Comparison of ENCODE assay signal across 8 cellular contexts in genomic region chr11:73982595-73982989, GRCh38. TPM values are rescaled to one million over a fixed set of nuclear protein-coding genes. Genes with fewer than 3 reads are reported as not detected.
DNase-seq lines count a peak whose midpoint lies in the region; ATAC-seq and TF ChIP-seq lines count a peak whose summit lies in the region.

Gene UCP2 (minus strand): TSS chr11:73982843. CDS start chr11:73978378, 4,465 bp downstream.

- 10% methylated on average over 43 of the region's 43 CpGs for WGBS in liver

- intact Hi-C loops in dendritic cell treated with granulocyte-macrophage colony-stimulating factor and Interleukin-4, amounts not matched to agents 40 ng/mL and 50 ng/mL, for 4 days (cut with micrococcal nuclease), result loop anchor here (5.0 kb wide), 1 partner anchor 190 kb away; the partner anchor contains the start of genes C2CD3 and PPME1

- no peaks in the 10 kb centered on the region for H3K27me3 ChIP-seq in liver (ENCODE audit: control insufficient read depth in 4 of 4, insufficient read depth in 4 of 4, low read length in 3 of 4)

- peaks cover 0 to under 1% (median 0%) of the 10 kb centered on the region in 4 donors for H3K36me3 ChIP-seq in liver (ENCODE audit: control insufficient read depth in 4 of 4, insufficient read depth in 3 of 4, low read depth in 1 of 4, low read length in 3 of 4)

- peaks cover 3 to 8% (median 5%) of the 10 kb centered on the region in 4 donors for H3K4me1 ChIP-seq in liver (ENCODE audit: control insufficient read depth in 4 of 4, insufficient read depth in 4 of 4, low read length in 3 of 4)

- peaks cover 54% of the 10 kb centered on the region for H3K4me1 Mint-ChIP-seq in dendritic cell treated with granulocyte-macrophage colony-stimulating factor and Interleukin-4, amounts not matched to agents 40 ng/mL and 50 ng/mL, for 4 days (ENCODE audit: low read depth)

- no peak for TF ChIP-seq RAD21 in liver (IDR thresholded peaks at IDR 0.05)

- peaks cover 57% of the 10 kb centered on the region for H3K36me3 Mint-ChIP-seq in dendritic cell treated with granulocyte-macrophage colony-stimulating factor and Interleukin-4, amounts not matched to agents 40 ng/mL and 50 ng/mL, for 4 days (ENCODE audit: low read depth)

- peak; percentile 92 for DNase-seq in AG08396 (ENCODE audit: low spot score)
- DNase-seq in NCI-H510A treated with DMSO at 0.1 percent for 48 hours (lab: John Stamatoyannopoulos, UW), result peak; percentile 88
- peak; percentile 90 for DNase-seq in activated CD4-positive, alpha-beta T cell treated with anti-CD3 and anti-CD28 coated beads for 48 hours
- peak; percentile 82 for DNase-seq in stimulated activated CD4-positive, alpha-beta T cell treated with anti-CD3 and anti-CD28 coated beads, Interleukin-4, amount 100 ng/mL, for 1 hour

- H3K9me3 ChIP-seq in liver (ENCODE audit: control insufficient read depth in 4 of 4, low read length in 3 of 4), result no peaks in the 10 kb centered on the region

- peak within 1 kb of the TSS; percentile 84 to 92 for H3K27ac ChIP-seq in liver (ENCODE audit: low read depth in 1 of 2, low read length in 2 of 2)

- peak; percentile 56 for ATAC-seq in GM19023 (IDR thresholded peaks at IDR 0.05; ENCODE audit: unreplicated experiment)
- ATAC-seq in HG03196 (IDR thresholded peaks at IDR 0.05; ENCODE audit: unreplicated experiment), result peak; percentile 49

- H3K4me3 ChIP-seq in liver (ENCODE audit: low read depth in 1 of 3, low read length in 3 of 3), result peak within 1 kb of the TSS; percentile 35 to 82 (median 80)

- H3K9ac ChIP-seq in liver (ENCODE audit: low read depth in 1 of 2, low read length in 2 of 2), result peak within 1 kb of the TSS in 1 of 2 donors; percentile 72

- peak within 1 kb of the TSS; percentile 96 for H3K4me3 Mint-ChIP-seq in dendritic cell treated with granulocyte-macrophage colony-stimulating factor and Interleukin-4, amounts not matched to agents 40 ng/mL and 50 ng/mL, for 4 days

- no peaks in the 10 kb centered on the region for H3K27me3 Mint-ChIP-seq in dendritic cell treated with granulocyte-macrophage colony-stimulating factor and Interleukin-4, amounts not matched to agents 40 ng/mL and 50 ng/mL, for 4 days

- H3K9me3 Mint-ChIP-seq in dendritic cell treated with granulocyte-macrophage colony-stimulating factor and Interleukin-4, amounts not matched to agents 40 ng/mL and 50 ng/mL, for 4 days, result no peaks in the 10 kb centered on the region

- H3K27ac Mint-ChIP-seq in dendritic cell treated with granulocyte-macrophage colony-stimulating factor and Interleukin-4, amounts not matched to agents 40 ng/mL and 50 ng/mL, for 4 days, result peak within 1 kb of the TSS; percentile 97

- TF ChIP-seq CTCF in liver (IDR thresholded peaks at IDR 0.05; ENCODE audit: low read depth, low read length, missing input control), result no peak

TF ChIP-seq in liver, 16 proteins besides CTCF, POLR2A, EP300 and RAD21:
- TF ChIP-seq TAF1 (conservative IDR thresholded peaks at IDR 0.05), result no peak
- no peak for TF ChIP-seq EGR1 (IDR thresholded peaks at IDR 0.05; ENCODE audit: low read depth in 2 of 2)
- TF ChIP-seq FOXA2 (IDR thresholded peaks at IDR 0.05), result no peak
- no peak for TF ChIP-seq MAX (IDR thresholded peaks at IDR 0.05)
- TF ChIP-seq RXRA (IDR thresholded peaks at IDR 0.05), result no peak
- TF ChIP-seq HNF4A (conservative IDR thresholded peaks at IDR 0.05), result no peak
- TF ChIP-seq REST (IDR thresholded peaks at IDR 0.05), result no peak
- TF ChIP-seq YY1 (IDR thresholded peaks at IDR 0.05), result no peak
- no peak for TF ChIP-seq FOXA1 (IDR thresholded peaks at IDR 0.05)

RNA-seq across cellular contexts. Expression of gene UCP2, which starts in this region (rescaled TPM):
- 100 to 1,000 TPM in 1 of 2 donors, 10 to 100 TPM in 1; 11.0 to 137 TPM for total RNA-seq in liver
- 10 to 100 TPM; 10.4 to 16.1 TPM for polyA plus RNA-seq in liver

Comparison
In these comparisons a context has a peak if more than half of its experiments do, and no peak if none do; other contexts are left out.
1. Peak in every context shown above with its lines: DNase-seq, ATAC-seq, H3K4me3 ChIP-seq and H3K27ac ChIP-seq.